ENCODE assay signal across 8 cellular contexts in the genomic region with DNA sequence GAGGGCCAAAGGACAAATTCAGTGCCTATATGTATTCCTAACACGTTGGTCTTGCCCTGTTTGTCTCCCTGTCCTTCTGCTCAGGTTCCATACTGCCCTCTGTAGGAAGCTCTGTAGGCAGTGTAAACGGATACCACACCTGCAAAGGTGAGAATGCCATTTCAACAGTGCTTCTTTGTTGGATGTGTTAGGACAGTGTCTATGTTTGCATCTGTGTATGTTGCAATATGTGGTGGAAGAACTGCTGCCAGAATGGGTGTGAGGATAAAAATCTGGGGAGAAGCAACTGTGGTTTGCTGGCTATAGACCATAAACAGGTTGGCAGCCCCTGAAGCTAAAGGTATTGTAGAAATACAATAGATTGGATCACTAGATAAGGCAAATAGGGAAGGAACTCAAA.
DNase-seq lines count a peak whose midpoint lies in the region; ATAC-seq, FAIRE-seq and TF ChIP-seq lines count a peak whose summit lies in the region.

No MANE protein-coding gene starts in this region.

- H3K9me3 ChIP-seq in pancreas (no peaks in the 10 kb centered on the region), gastroesophageal sphincter (no peaks in the 10 kb centered on the region)

- intact Hi-C loops in pancreas (cut with DNase I), result loop anchor here in 2 of 3 donors (10.0 kb wide), 2 partner anchors 54 to 274 kb away; no protein-coding TSS in a partner anchor

- peak; percentile 56 to 89 (median 84) for ATAC-seq in pancreas
- no peak for ATAC-seq in GM18873 (IDR thresholded peaks at IDR 0.05; ENCODE audit: low FRiP score, unreplicated experiment)
- ATAC-seq in gastroesophageal sphincter, result no peak

- H3K4me1 ChIP-seq in pancreas, result no peaks in the 10 kb centered on the region
- peaks cover 0 to 10% (median 0%) of the 10 kb centered on the region in 3 donors for H3K4me1 ChIP-seq in gastroesophageal sphincter

- 7% methylated on average over 2 of the region's 2 CpGs for WGBS in pancreas, 2 donors
- 0 to 7% methylated on average over 1 to 2 of the region's 2 CpGs for WGBS in gastroesophageal sphincter (ENCODE audit: low coverage in 1 of 2), 2 donors

- no peak for TF ChIP-seq EP300 in gastroesophageal sphincter (IDR thresholded peaks at IDR 0.05)

- TF ChIP-seq POLR2A in gastroesophageal sphincter (IDR thresholded peaks at IDR 0.05), result no peak

- H3K27ac ChIP-seq in pancreas (no peak overlapping the region), gastroesophageal sphincter (peak overlapping the region in 2 of 4 donors; percentile 21 to 35)

- no peak for FAIRE-seq in pancreas (lab: Jason Lieb, UNC)

- DNase-seq in NCI-H2171 treated with DMSO at 0.1 percent for 48 hours (lab: John Stamatoyannopoulos, UW) (peak; percentile 18), NCI-H2171 (lab: John Stamatoyannopoulos, UW) (no peak), NCI-H146 (lab: John Stamatoyannopoulos, UW) (peak; percentile 28), cerebellar cortex (ENCODE audit: low spot score) (peak; percentile 30), pancreas (no peak), COLO829 (ENCODE audit: low spot score) (no peak)

- H3K4me3 ChIP-seq in pancreas (no peak overlapping the region), gastroesophageal sphincter (no peak overlapping the region)

- no peaks in the 10 kb centered on the region for H3K27me3 ChIP-seq in pancreas
- no peaks in the 10 kb centered on the region for H3K27me3 ChIP-seq in gastroesophageal sphincter

- H3K36me3 ChIP-seq in pancreas (peaks cover 0 to 34% (median 12%) of the 10 kb centered on the region in 3 donors), gastroesophageal sphincter (peaks cover 10 to 90% of the 10 kb centered on the region in 2 donors)

- TF ChIP-seq CTCF in pancreas (IDR thresholded peaks at IDR 0.05) (peak in 2 of 4 donors; percentile 24 to 39), gastroesophageal sphincter (IDR thresholded peaks at IDR 0.05) (peak in 1 of 4 experiments; percentile 23)

Comparison
In these comparisons a context has a peak if more than half of its experiments do, and no peak if none do; other contexts are left out.
1. DNase-seq: peak in NCI-H2171 treated with DMSO at 0.1 percent for 48 hours (single experiment), NCI-H146 (single experiment) and cerebellar cortex (single experiment); none in NCI-H2171 (single experiment), pancreas (0 of 6) and COLO829 (single experiment).
2. ATAC-seq: peak in pancreas (4 of 4); none in GM18873 (single experiment) and gastroesophageal sphincter (single experiment).